Comparison of ENCODE assay signal across 8 cellular contexts in genomic region chr1:33007190-33008050, GRCh38. TPM values are rescaled to one million over a fixed set of nuclear protein-coding genes. Genes with fewer than 3 reads are reported as not detected.
DNase-seq lines count a peak whose midpoint lies in the region; ATAC-seq and TF ChIP-seq lines count a peak whose summit lies in the region.

No MANE protein-coding gene starts in this region.

- H3K27ac ChIP-seq in parathyroid adenoma, result no peak overlapping the region

- H3K4me2 ChIP-seq in parathyroid adenoma (ENCODE audit: low read length), result peak overlapping the region; percentile 4

- no peaks in the 10 kb centered on the region for H3K9me3 ChIP-seq in parathyroid adenoma (ENCODE audit: control insufficient read depth, low read length)

- H3K4me1 ChIP-seq in parathyroid adenoma, result peaks cover 26% of the 10 kb centered on the region

- H3K36me3 ChIP-seq in parathyroid adenoma (ENCODE audit: control insufficient read depth, insufficient read depth, low read length), result no peaks in the 10 kb centered on the region

- DNase-seq in COR-L47 (lab: John Stamatoyannopoulos, UW) (peak; percentile 36), HFF-Myc (ENCODE audit: extremely low read depth, low read depth) (peak; percentile 75), SK-N-DZ (ENCODE audit: low spot score) (peak; percentile 35), fibroblast of gingiva (ENCODE audit: low read depth) (peak; percentile 82), GOT3 (lab: John Stamatoyannopoulos, UW) (no peak)
- DNase-seq in activated CD4-positive, alpha-beta T cell treated with anti-CD3 and anti-CD28 coated beads for 48 hours, result no peak

- H3K27me3 ChIP-seq in parathyroid adenoma (ENCODE audit: control insufficient read depth, insufficient read depth, low read length), result no peaks in the 10 kb centered on the region

- no peak for ATAC-seq in HG03045 (IDR thresholded peaks at IDR 0.05; ENCODE audit: unreplicated experiment)

- no peak overlapping the region for H2AFZ ChIP-seq in parathyroid adenoma

- no peaks in the 10 kb centered on the region for H3K79me2 ChIP-seq in parathyroid adenoma

- H3K9ac ChIP-seq in parathyroid adenoma, result no peak overlapping the region

- TF ChIP-seq CTCF in HFF-Myc (IDR thresholded peaks at IDR 0.05; ENCODE audit: low read depth, low read length, missing control alignments) (peak; percentile 58), parathyroid adenoma (IDR thresholded peaks at IDR 0.05) (peak; percentile 38)

- H3K4me3 ChIP-seq in HFF-Myc (replicated peaks; ENCODE audit: low read depth, low read length), result no peak overlapping the region
- no peak overlapping the region for H3K4me3 ChIP-seq in parathyroid adenoma (ENCODE audit: low read depth, low read length)

RNA-seq across cellular contexts. Expression of gene AK2, which starts 29.3 kb away (rescaled TPM):
- 231 and 248 TPM in 2 replicates for polyA plus RNA-seq in SK-N-DZ (2014; cell fraction: cytosol; rRNA removed)
- 239 and 380 TPM in 2 replicates for polyA plus RNA-seq in SK-N-DZ (2014; cell fraction: nucleus; rRNA removed)

RNA-seq across cellular contexts. Expression of gene RNF19B, which starts 42.8 kb away (rescaled TPM):
- 7.3 and 7.5 TPM in 2 replicates for polyA plus RNA-seq in SK-N-DZ (2014; cell fraction: cytosol; rRNA removed)
- 3.3 and 3.9 TPM in 2 replicates for polyA plus RNA-seq in SK-N-DZ (2014; cell fraction: nucleus; rRNA removed)

Comparison
In these comparisons a context has a peak if more than half of its experiments do, and no peak if none do; other contexts are left out.
1. DNase-seq: peak in COR-L47 (single experiment), HFF-Myc (single experiment), SK-N-DZ (single experiment) and fibroblast of gingiva (single experiment); none in GOT3 (single experiment) and activated CD4-positive, alpha-beta T cell treated with anti-CD3 and anti-CD28 coated beads for 48 hours (single experiment).